In the genomic region with DNA sequence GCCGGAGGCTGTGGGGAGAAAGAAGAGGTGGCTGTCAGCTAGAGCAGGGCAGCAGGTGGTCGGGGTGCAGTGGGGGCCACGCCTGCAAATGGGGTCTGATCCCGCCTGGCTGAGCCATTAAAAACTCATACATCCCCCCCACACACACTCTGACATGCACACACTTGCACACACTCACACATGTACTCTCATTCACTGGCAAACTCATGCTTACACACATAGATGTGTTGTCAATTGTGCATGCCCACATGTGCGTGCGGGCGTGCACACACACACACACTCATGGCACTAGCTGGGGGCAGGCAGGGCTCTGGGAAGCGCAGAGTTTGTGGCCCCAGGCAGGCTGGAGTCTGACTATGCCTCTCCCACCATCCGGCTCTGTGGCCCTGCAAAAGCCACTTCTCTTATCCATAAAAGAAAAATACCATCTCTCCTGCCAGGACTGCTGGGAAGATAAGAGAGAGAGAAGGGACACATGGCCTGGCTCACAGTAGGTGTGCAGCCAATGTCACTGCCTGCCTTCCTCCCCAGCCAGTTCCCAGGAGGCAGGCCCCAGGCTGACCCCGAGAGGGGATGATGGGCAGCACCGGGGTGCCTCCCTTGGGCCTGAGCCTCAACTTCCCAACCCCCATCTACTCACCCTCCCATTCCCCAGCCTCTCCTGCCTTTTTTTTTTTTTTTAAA, we compare ENCODE assay signal across 27 cellular contexts.
DNase-seq lines count a peak whose midpoint lies in the region; ATAC-seq, FAIRE-seq and TF ChIP-seq lines count a peak whose summit lies in the region.
"Had no signal": no experiment of that assay in that cellular context is flagged by ENCODE, and none has a peak within 500 bp of the region (broad histone marks: within the 10 kb centered on the region; RNA-seq: fewer than 3 reads in every experiment).

No MANE protein-coding gene starts in this region.

- H3K79me2 ChIP-seq in DND-41 (ENCODE audit: insufficient read depth, low read length) (no peaks in the 10 kb centered on the region), MM.1S (ENCODE audit: low read length) (no peaks in the 10 kb centered on the region), K562 (ENCODE audit: control insufficient read depth, insufficient read depth, low read length) (no peaks in the 10 kb centered on the region)

- H3K4me1 ChIP-seq in left ventricle myocardium inferior (no peaks in the 10 kb centered on the region), DND-41 (ENCODE audit: insufficient read depth, low read length) (peaks cover 30% of the 10 kb centered on the region), MM.1S (ENCODE audit: low read length) (peaks cover 22% of the 10 kb centered on the region), K562 (replicated peaks in 1 of 2; ENCODE audit: control insufficient read depth in 2 of 2, insufficient read depth in 2 of 2, low read length in 2 of 2) (peaks cover 0 to 19% of the 10 kb centered on the region in 2 experiments; a peak in 2 of 5 replicates), foreskin keratinocyte (no peaks in the 10 kb centered on the region)
- H3K4me1 ChIP-seq: A549; BE2C; BLaER1 treated with 17β-estradiol and CSF1 and Interleukin-3, amounts not matched to agents 10 nM and 100 nM had no signal

- no peak overlapping the region for H3K27ac ChIP-seq in left ventricle myocardium inferior (replicated peaks)
- peak overlapping the region; percentile 78; the same call in 1 of the 2 replicates for H3K27ac ChIP-seq in DND-41 (ENCODE audit: low read length)
- H3K27ac ChIP-seq in MM.1S (ENCODE audit: low read length): peak overlapping the region; percentile 96; the same call in 1 of the 2 replicates
- H3K27ac ChIP-seq in K562 (ENCODE audit: extremely low read depth, low read depth, low read length): no peak overlapping the region
- no peak overlapping the region for H3K27ac ChIP-seq in foreskin keratinocyte
- H3K27ac ChIP-seq: A549; BLaER1 treated with 17β-estradiol and CSF1 and Interleukin-3, amounts not matched to agents 10 nM and 100 nM; GM23248 had no signal

- no peak for TF ChIP-seq CTCF in left ventricle myocardium inferior (IDR thresholded peaks at IDR 0.05; ENCODE audit: borderline replicate concordance)
- TF ChIP-seq CTCF in DND-41 (IDR thresholded peaks at IDR 0.05; ENCODE audit: borderline replicate concordance, extremely low read depth, low read length, poor library complexity, severe bottlenecking): no peak
- no peak for TF ChIP-seq CTCF in MM.1S (IDR thresholded peaks at IDR 0.05; ENCODE audit: low read length)
- TF ChIP-seq CTCF in K562 (IDR thresholded peaks at IDR 0.05 in 2 of 3, conservative IDR thresholded peaks at IDR 0.05 in 1 of 3; ENCODE audit: insufficient read depth in 2 of 3, low read depth in 1 of 3, low read length in 3 of 3): no peak
- no peak for TF ChIP-seq CTCF in foreskin keratinocyte (conservative IDR thresholded peaks at IDR 0.05)

- H3K9me2 ChIP-seq in MM.1S (replicated peaks; ENCODE audit: insufficient read depth, low read length): no peaks in the 10 kb centered on the region

- no peak overlapping the region for H3K4me3 Mint-ChIP-seq in stimulated activated effector memory CD8-positive, alpha-beta T cell treated with anti-CD3 and anti-CD28 coated beads, Interleukin-12 subunit alpha, Interleukin-12 subunit beta, amount 100 ng/mL, for 72 hours
- H3K4me3 Mint-ChIP-seq: CD4-positive, alpha-beta T cell had no signal

- H3K4me3 ChIP-seq in left ventricle myocardium inferior: no peak overlapping the region
- no peak overlapping the region for H3K4me3 ChIP-seq in DND-41 (ENCODE audit: low read depth in 1 of 2, low read length in 2 of 2)
- H3K4me3 ChIP-seq in MM.1S (ENCODE audit: low read length): no peak overlapping the region
- H3K4me3 ChIP-seq in K562: no peak overlapping the region
- H3K4me3 ChIP-seq: A549; BLaER1 treated with 17β-estradiol and CSF1 and Interleukin-3, amounts not matched to agents 10 nM and 100 nM; GM23248 had no signal

- 11% methylated on average over 11 of the region's 11 CpGs for WGBS in K562 (ENCODE audit: insufficient coverage, low coverage, missing lambda C conversion rate)

- ATAC-seq in Right ventricle myocardium inferior (peak; percentile 47), DND-41 (ENCODE audit: insufficient read depth, low read depth) (no peak), K562 (no peak), foreskin keratinocyte (no peak)
- ATAC-seq in stimulated activated effector memory CD8-positive, alpha-beta T cell treated with anti-CD3 and anti-CD28 coated beads, Interleukin-12 subunit alpha, Interleukin-12 subunit beta, amount 100 ng/mL, for 72 hours: no peak
- ATAC-seq: A549 had no signal

- peaks cover 24% of the 10 kb centered on the region for H3K27me3 ChIP-seq in left ventricle myocardium inferior (ENCODE audit: low read depth)
- no peaks in the 10 kb centered on the region for H3K27me3 ChIP-seq in DND-41 (ENCODE audit: insufficient read depth, low read length, poor library complexity)
- H3K27me3 ChIP-seq in MM.1S (replicated peaks; ENCODE audit: insufficient read depth, low read length): no peaks in the 10 kb centered on the region
- peaks cover 0 to 34% of the 10 kb centered on the region in 2 experiments; a peak in 3 of 5 replicates for H3K27me3 ChIP-seq in K562 (ENCODE audit: control insufficient read depth in 2 of 2, insufficient read depth in 2 of 2, low read length in 2 of 2)
- H3K27me3 ChIP-seq in foreskin keratinocyte: peaks cover 2% of the 10 kb centered on the region
- H3K27me3 ChIP-seq: BE2C; BLaER1 treated with 17β-estradiol and CSF1 and Interleukin-3, amounts not matched to agents 10 nM and 100 nM had no signal

- no peak overlapping the region for H3K9ac ChIP-seq in DND-41 (ENCODE audit: low read depth, low read length)
- no peak overlapping the region for H3K9ac ChIP-seq in MM.1S (ENCODE audit: low read length)
- H3K9ac ChIP-seq in K562 (ENCODE audit: insufficient read depth in 1 of 2, low read depth in 2 of 2, low read length in 2 of 2): peak overlapping the region in 1 of 2 experiments; percentile 66; a peak in 1 of 4 replicates
- H3K9ac ChIP-seq: BLaER1 treated with 17β-estradiol and CSF1 and Interleukin-3, amounts not matched to agents 10 nM and 100 nM; GM23248 had no signal

- H3K9me3 ChIP-seq in left ventricle myocardium inferior (replicated peaks) (no peaks in the 10 kb centered on the region), DND-41 (ENCODE audit: insufficient read depth, low read length, severe bottlenecking) (no peaks in the 10 kb centered on the region), MM.1S (replicated peaks; ENCODE audit: insufficient read depth, low read length) (no peaks in the 10 kb centered on the region), K562 (replicated peaks; ENCODE audit: control insufficient read depth, insufficient read depth, low read depth, low read length) (no peaks in the 10 kb centered on the region)
- H3K9me3 ChIP-seq: A549; BE2C; BLaER1 treated with 17β-estradiol and CSF1 and Interleukin-3, amounts not matched to agents 10 nM and 100 nM had no signal

- H2AFZ ChIP-seq in DND-41 (ENCODE audit: low read depth, low read length) (no peak overlapping the region), MM.1S (ENCODE audit: low read length) (no peak overlapping the region), K562 (ENCODE audit: low read depth, low read length) (no peak overlapping the region)
- H2AFZ ChIP-seq: GM23248 had no signal

- no peak for FAIRE-seq in K562 (lab: Jason Lieb, UNC)
- FAIRE-seq: A549, D721Med, GM12892, GM19239, H1 had no signal

- TF ChIP-seq EP300 in K562 (IDR thresholded peaks at IDR 0.05; ENCODE audit: low read length): no peak

- H4K20me1 ChIP-seq in DND-41 (ENCODE audit: insufficient read depth, low read length): no peaks in the 10 kb centered on the region
- no peaks in the 10 kb centered on the region for H4K20me1 ChIP-seq in MM.1S (ENCODE audit: insufficient read depth, low read length)
- H4K20me1 ChIP-seq in K562 (replicated peaks; ENCODE audit: control insufficient read depth, insufficient read depth, low read length): peaks cover 4% of the 10 kb centered on the region; the same call in 1 of the 2 replicates

- DNase-seq in Right ventricle myocardium inferior (ENCODE audit: missing footprints): no peak
- no peak for DNase-seq in left ventricle myocardium inferior
- DNase-seq in DND-41: no peak
- no peak for DNase-seq in MM.1S
- no peak for DNase-seq in K562 (ENCODE audit: extremely low read depth in 1 of 4, low spot score in 3 of 4)
- no peak for DNase-seq in foreskin keratinocyte
- DNase-seq in activated naive CD4-positive, alpha-beta T cell (lab: John Stamatoyannopoulos, UW): no peak
- DNase-seq in stimulated activated effector memory CD8-positive, alpha-beta T cell treated with anti-CD3 and anti-CD28 coated beads, Interleukin-12 subunit alpha, Interleukin-12 subunit beta, amount 100 ng/mL, for 72 hours (ENCODE audit: low spot score in 2 of 2): no peak
- DNase-seq: 8988T; ACHN; AML-193; BE2C; CD4-positive, alpha-beta T cell; CD8-positive, alpha-beta memory T cell; DMS 273 treated with DMSO at 0.1 percent for 48 hours; DMS79; GF-D8; GM23248; H7; HCEC 1CT had no signal

- no peaks in the 10 kb centered on the region for H3K36me3 ChIP-seq in left ventricle myocardium inferior
- no peaks in the 10 kb centered on the region for H3K36me3 ChIP-seq in DND-41 (ENCODE audit: insufficient read depth, low read length)
- H3K36me3 ChIP-seq in MM.1S (replicated peaks; ENCODE audit: insufficient read depth, low read length): no peaks in the 10 kb centered on the region
- no peaks in the 10 kb centered on the region for H3K36me3 ChIP-seq in K562 (ENCODE audit: control insufficient read depth, insufficient read depth, low read length)
- H3K36me3 ChIP-seq: BE2C; BLaER1 treated with 17β-estradiol and CSF1 and Interleukin-3, amounts not matched to agents 10 nM and 100 nM had no signal

- no peaks in the 10 kb centered on the region for H3K9me3 Mint-ChIP-seq in stimulated activated effector memory CD8-positive, alpha-beta T cell treated with anti-CD3 and anti-CD28 coated beads, Interleukin-12 subunit alpha, Interleukin-12 subunit beta, amount 100 ng/mL, for 72 hours
- H3K9me3 Mint-ChIP-seq: CD14-positive monocyte; CD4-positive, alpha-beta T cell; CD8-positive, alpha-beta memory T cell had no signal

- H3K9me1 ChIP-seq in K562 (ENCODE audit: control insufficient read depth, insufficient read depth, low read length): no peaks in the 10 kb centered on the region

- CTCF ChIA-PET in K562 (lab: Yijun Ruan, JAX; ENCODE audit: low intra/inter-chr PET ratio): no interaction called here

- H3K27ac Mint-ChIP-seq in stimulated activated effector memory CD8-positive, alpha-beta T cell treated with anti-CD3 and anti-CD28 coated beads, Interleukin-12 subunit alpha, Interleukin-12 subunit beta, amount 100 ng/mL, for 72 hours: no peak overlapping the region
- H3K27ac Mint-ChIP-seq: CD14-positive monocyte; CD4-positive, alpha-beta T cell; CD8-positive, alpha-beta memory T cell had no signal

- no peak for TF ChIP-seq RAD21 in K562 (CRISPR knock-in tag; conservative IDR thresholded peaks at IDR 0.05 in 1 of 2, IDR thresholded peaks at IDR 0.05 in 1 of 2)

- H3K36me3 Mint-ChIP-seq in stimulated activated effector memory CD8-positive, alpha-beta T cell treated with anti-CD3 and anti-CD28 coated beads, Interleukin-12 subunit alpha, Interleukin-12 subunit beta, amount 100 ng/mL, for 72 hours: no peaks in the 10 kb centered on the region
- H3K36me3 Mint-ChIP-seq: CD14-positive monocyte; CD8-positive, alpha-beta memory T cell had no signal

- no TSS peak for BruUV-seq in K562 (replicated peaks; lab: Mats Ljungman, UMichigan)

- TF ChIP-seq POLR2A in K562 (conservative IDR thresholded peaks at IDR 0.05): no peak

- peaks cover 14% of the 10 kb centered on the region for H3F3A ChIP-seq in MM.1S (ENCODE audit: insufficient read depth, low read length)

- in situ Hi-C loops in K562 (cut with MboI): no loop called here

- POLR2A ChIA-PET in K562 (lab: Yijun Ruan, JAX): no interaction called here

- intact Hi-C loops in Right ventricle myocardium inferior (cut with DNase I) (no loop called here), left ventricle myocardium inferior (cut with micrococcal nuclease) (no loop called here), K562 (cut with micrococcal nuclease) (no loop called here)

- H3K4me2 ChIP-seq in DND-41 (ENCODE audit: insufficient read depth, low read length) (no peak overlapping the region), MM.1S (ENCODE audit: low read depth, low read length) (no peak overlapping the region), K562 (ENCODE audit: insufficient read depth, low read length) (no peak overlapping the region)
- H3K4me2 ChIP-seq: A549; BLaER1 treated with 17β-estradiol and CSF1 and Interleukin-3, amounts not matched to agents 10 nM and 100 nM had no signal

- H3K4me1 Mint-ChIP-seq in stimulated activated effector memory CD8-positive, alpha-beta T cell treated with anti-CD3 and anti-CD28 coated beads, Interleukin-12 subunit alpha, Interleukin-12 subunit beta, amount 100 ng/mL, for 72 hours: peaks cover 7% of the 10 kb centered on the region
- H3K4me1 Mint-ChIP-seq: CD14-positive monocyte had no signal

Comparison
In these comparisons a context has a peak if more than half of its experiments do, and no peak if none do; other contexts are left out.
1. H3K27ac ChIP-seq: peak in DND-41 (single experiment) and MM.1S (single experiment); none in left ventricle myocardium inferior (single experiment), K562 (single experiment) and foreskin keratinocyte (single experiment).